In genomic region chr12:55619352-55620138, GRCh38 we compare ENCODE assay signal across 8 cellular contexts. TPM values are rescaled to one million over a fixed set of nuclear protein-coding genes. Genes with fewer than 3 reads are reported as not detected.
DNase-seq lines count a peak whose midpoint lies in the region; ATAC-seq and TF ChIP-seq lines count a peak whose summit lies in the region.

No MANE protein-coding gene starts in this region.

- 5 to 9% methylated on average over 6 of the region's 6 CpGs for WGBS in gastroesophageal sphincter (ENCODE audit: low coverage in 1 of 2), 2 donors
- 2 to 4% (median 2%) methylated on average over 6 of the region's 6 CpGs for WGBS in ovary, 3 donors

- no peak overlapping the region for H3K27ac Mint-ChIP-seq in activated CD8-positive, alpha-beta memory T cell treated with anti-CD3 and anti-CD28 coated beads, Interleukin-2, amount 10 ng/mL, durations not matched to agents 7 days and 5 days
- no peak overlapping the region for H3K27ac Mint-ChIP-seq in activated T-helper 1 cell treated with anti-CD3 and anti-CD28 coated beads, Interleukin-12 subunit alpha, Interleukin-12 subunit beta, Interleukin-2, Interleukin-4 antibody, amounts not matched to agents 30 ng/mL and 10 ng/mL and 1 ng/mL, durations not matched to agents 14 hours and 24 hours and 36 hours

- intact Hi-C loops in activated T-helper 1 cell treated with anti-CD3 and anti-CD28 coated beads, Interleukin-12 subunit alpha, Interleukin-12 subunit beta, Interleukin-2, Interleukin-4 antibody, amounts not matched to agents 30 ng/mL and 10 ng/mL and 1 ng/mL, durations not matched to agents 14 hours and 24 hours and 36 hours (cut with micrococcal nuclease): loop anchor here (1.0 to 10.0 kb wide), 4 partner anchors 37 to 755 kb away; partner anchors contain the start of gene TESPA1
- intact Hi-C loops in ovary (cut with DNase I): loop anchor here in 1 of 4 donors (10.0 kb wide), 1 partner anchor 955 kb away; no protein-coding TSS in a partner anchor

- no peak overlapping the region for H3K27ac ChIP-seq in gastroesophageal sphincter
- H3K27ac ChIP-seq in ovary: no peak overlapping the region

- H3K4me1 Mint-ChIP-seq in activated CD8-positive, alpha-beta memory T cell treated with anti-CD3 and anti-CD28 coated beads, Interleukin-2, amount 10 ng/mL, durations not matched to agents 7 days and 5 days: no peaks in the 10 kb centered on the region
- no peaks in the 10 kb centered on the region for H3K4me1 Mint-ChIP-seq in activated T-helper 1 cell treated with anti-CD3 and anti-CD28 coated beads, Interleukin-12 subunit alpha, Interleukin-12 subunit beta, Interleukin-2, Interleukin-4 antibody, amounts not matched to agents 30 ng/mL and 10 ng/mL and 1 ng/mL, durations not matched to agents 14 hours and 24 hours and 36 hours (ENCODE audit: low read depth)

- H3K4me1 ChIP-seq in gastroesophageal sphincter (peaks cover 0 to 3% (median 0%) of the 10 kb centered on the region in 3 donors), ovary (ENCODE audit: insufficient read depth) (no peaks in the 10 kb centered on the region)

- no peaks in the 10 kb centered on the region for H3K27me3 ChIP-seq in gastroesophageal sphincter
- no peaks in the 10 kb centered on the region for H3K27me3 ChIP-seq in ovary

- H3K36me3 ChIP-seq in gastroesophageal sphincter (no peaks in the 10 kb centered on the region), ovary (no peaks in the 10 kb centered on the region)

- H3K9me3 Mint-ChIP-seq in activated CD8-positive, alpha-beta memory T cell treated with anti-CD3 and anti-CD28 coated beads, Interleukin-2, amount 10 ng/mL, durations not matched to agents 7 days and 5 days (ENCODE audit: low read depth): peaks cover 14% of the 10 kb centered on the region
- peaks cover 19% of the 10 kb centered on the region for H3K9me3 Mint-ChIP-seq in activated T-helper 1 cell treated with anti-CD3 and anti-CD28 coated beads, Interleukin-12 subunit alpha, Interleukin-12 subunit beta, Interleukin-2, Interleukin-4 antibody, amounts not matched to agents 30 ng/mL and 10 ng/mL and 1 ng/mL, durations not matched to agents 14 hours and 24 hours and 36 hours

- TF ChIP-seq POLR2A in gastroesophageal sphincter (IDR thresholded peaks at IDR 0.05): no peak
- no peak for TF ChIP-seq POLR2A in ovary (IDR thresholded peaks at IDR 0.05)

- TF ChIP-seq EP300 in gastroesophageal sphincter (IDR thresholded peaks at IDR 0.05): no peak
- no peak for TF ChIP-seq EP300 in ovary (IDR thresholded peaks at IDR 0.05)

- CTCF ChIA-PET in activated CD8-positive, alpha-beta memory T cell treated with anti-CD3 and anti-CD28 coated beads, Interleukin-2, amount 10 ng/mL, durations not matched to agents 7 days and 5 days (lab: Charles Lee): interaction anchor here (0.8 to 2.1 kb wide), 4 partner anchors 8 to 433 kb away, joined by 3 to 7 read pairs (median 4); no protein-coding TSS in a partner anchor

- H3K27me3 Mint-ChIP-seq in activated CD8-positive, alpha-beta memory T cell treated with anti-CD3 and anti-CD28 coated beads, Interleukin-2, amount 10 ng/mL, durations not matched to agents 7 days and 5 days: peaks cover 28% of the 10 kb centered on the region
- peaks cover 2% of the 10 kb centered on the region for H3K27me3 Mint-ChIP-seq in activated T-helper 1 cell treated with anti-CD3 and anti-CD28 coated beads, Interleukin-12 subunit alpha, Interleukin-12 subunit beta, Interleukin-2, Interleukin-4 antibody, amounts not matched to agents 30 ng/mL and 10 ng/mL and 1 ng/mL, durations not matched to agents 14 hours and 24 hours and 36 hours (ENCODE audit: insufficient read depth)

- H3K4me3 Mint-ChIP-seq in activated CD8-positive, alpha-beta memory T cell treated with anti-CD3 and anti-CD28 coated beads, Interleukin-2, amount 10 ng/mL, durations not matched to agents 7 days and 5 days: no peak overlapping the region
- H3K4me3 Mint-ChIP-seq in activated T-helper 1 cell treated with anti-CD3 and anti-CD28 coated beads, Interleukin-12 subunit alpha, Interleukin-12 subunit beta, Interleukin-2, Interleukin-4 antibody, amounts not matched to agents 30 ng/mL and 10 ng/mL and 1 ng/mL, durations not matched to agents 14 hours and 24 hours and 36 hours: no peak overlapping the region

- ATAC-seq in activated CD8-positive, alpha-beta memory T cell treated with anti-CD3 and anti-CD28 coated beads, Interleukin-2, amount 10 ng/mL, durations not matched to agents 7 days and 5 days: peak; percentile 87
- ATAC-seq in GM21576 (IDR thresholded peaks at IDR 0.05; ENCODE audit: unreplicated experiment) (peak; percentile 89), gastroesophageal sphincter (peak; percentile 88)

- peaks cover 0 to 24% (median 0%) of the 10 kb centered on the region in 3 donors for H3K9me3 ChIP-seq in gastroesophageal sphincter
- H3K9me3 ChIP-seq in ovary: peaks cover 0 to 5% of the 10 kb centered on the region in 2 donors

- H3K36me3 Mint-ChIP-seq in activated CD8-positive, alpha-beta memory T cell treated with anti-CD3 and anti-CD28 coated beads, Interleukin-2, amount 10 ng/mL, durations not matched to agents 7 days and 5 days: no peaks in the 10 kb centered on the region
- no peaks in the 10 kb centered on the region for H3K36me3 Mint-ChIP-seq in activated T-helper 1 cell treated with anti-CD3 and anti-CD28 coated beads, Interleukin-12 subunit alpha, Interleukin-12 subunit beta, Interleukin-2, Interleukin-4 antibody, amounts not matched to agents 30 ng/mL and 10 ng/mL and 1 ng/mL, durations not matched to agents 14 hours and 24 hours and 36 hours (ENCODE audit: low read depth)

- TF ChIP-seq CTCF in gastroesophageal sphincter (IDR thresholded peaks at IDR 0.05): peak; percentile 81 to 94 (median 88)
- peak in 2 of 3 donors; percentile 57 to 61 for TF ChIP-seq CTCF in ovary (IDR thresholded peaks at IDR 0.05)

- DNase-seq in activated CD8-positive, alpha-beta memory T cell treated with anti-CD3 and anti-CD28 coated beads, Interleukin-2, amount 10 ng/mL, durations not matched to agents 7 days and 5 days: peak; percentile 47
- no peak for DNase-seq in activated CD8-positive, alpha-beta memory T cell treated with anti-CD3 and anti-CD28 coated beads, Interleukin-2, amount 50 U/mL, for 48 hours
- DNase-seq in HS-5 (ENCODE audit: low read depth): peak; percentile 92
- DNase-seq in NCI-H774 (lab: John Stamatoyannopoulos, UW): peak; percentile 67
- peak; percentile 31 for DNase-seq in activated T-helper 1 cell treated with anti-CD3 and anti-CD28 coated beads, Interleukin-12 subunit alpha, Interleukin-12 subunit beta, Interleukin-2, Interleukin-4 antibody, amounts not matched to agents 30 ng/mL and 10 ng/mL and 1 ng/mL, durations not matched to agents 14 hours and 24 hours and 36 hours (ENCODE audit: low spot score)
- no peak for DNase-seq in ovary

- H3K4me3 ChIP-seq in gastroesophageal sphincter: no peak overlapping the region
- H3K4me3 ChIP-seq in ovary: no peak overlapping the region

RNA-seq across cellular contexts. Expression of gene OR10P1, which starts 17.1 kb away (rescaled TPM):
- not detected for total RNA-seq in activated CD8-positive, alpha-beta memory T cell treated with anti-CD3 and anti-CD28 coated beads, Interleukin-2, amount 10 ng/mL, durations not matched to agents 7 days and 5 days
- not detected in 2 replicates for total RNA-seq in activated T-helper 1 cell treated with anti-CD3 and anti-CD28 coated beads, Interleukin-12 subunit alpha, Interleukin-12 subunit beta, Interleukin-2, Interleukin-4 antibody, amounts not matched to agents 30 ng/mL and 10 ng/mL and 1 ng/mL, durations not matched to agents 14 hours and 24 hours and 36 hours
- total RNA-seq in gastroesophageal sphincter (not detected), ovary (not detected)
- polyA plus RNA-seq in ovary: not detected

RNA-seq across cellular contexts. Expression of gene OR2AP1, which starts 47.3 kb away (rescaled TPM):
- total RNA-seq in activated CD8-positive, alpha-beta memory T cell treated with anti-CD3 and anti-CD28 coated beads, Interleukin-2, amount 10 ng/mL, durations not matched to agents 7 days and 5 days: not detected
- not detected in 2 replicates for total RNA-seq in activated T-helper 1 cell treated with anti-CD3 and anti-CD28 coated beads, Interleukin-12 subunit alpha, Interleukin-12 subunit beta, Interleukin-2, Interleukin-4 antibody, amounts not matched to agents 30 ng/mL and 10 ng/mL and 1 ng/mL, durations not matched to agents 14 hours and 24 hours and 36 hours
- not detected for total RNA-seq in gastroesophageal sphincter
- not detected for total RNA-seq in ovary
- not detected for polyA plus RNA-seq in ovary

Comparison
In these comparisons a context has a peak if more than half of its experiments do, and no peak if none do; other contexts are left out.
1. DNase-seq: peak in activated CD8-positive, alpha-beta memory T cell treated with anti-CD3 and anti-CD28 coated beads, Interleukin-2, amount 10 ng/mL, durations not matched to agents 7 days and 5 days (single experiment), HS-5 (single experiment), NCI-H774 (single experiment) and activated T-helper 1 cell treated with anti-CD3 and anti-CD28 coated beads, Interleukin-12 subunit alpha, Interleukin-12 subunit beta, Interleukin-2, Interleukin-4 antibody, amounts not matched to agents 30 ng/mL and 10 ng/mL and 1 ng/mL, durations not matched to agents 14 hours and 24 hours and 36 hours (single experiment); none in activated CD8-positive, alpha-beta memory T cell treated with anti-CD3 and anti-CD28 coated beads, Interleukin-2, amount 50 U/mL, for 48 hours (single experiment) and ovary (0 of 5).
2. Peak in every context shown above with its lines, with median percentiles within 50 percentile points of each other: ATAC-seq.